8 cellular contexts compared by ENCODE assay signal in the genomic region with DNA sequence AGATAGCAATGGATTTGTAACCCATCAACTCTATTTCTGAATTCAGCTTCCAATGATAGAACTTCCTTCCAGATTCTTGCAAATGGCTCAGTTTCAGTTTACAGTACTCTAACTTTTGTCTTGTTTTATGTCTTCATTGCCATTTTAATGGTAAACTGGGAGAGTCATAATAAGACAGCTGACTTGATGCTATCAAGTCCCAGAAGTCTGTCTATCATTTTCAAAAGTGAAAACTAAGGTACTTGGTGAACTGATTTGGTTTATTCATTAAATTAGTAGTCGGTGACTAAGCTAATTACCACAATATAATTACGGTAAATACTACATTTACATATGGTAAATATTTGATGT. TPM values are rescaled to one million over a fixed set of nuclear protein-coding genes. Genes with fewer than 3 reads are reported as not detected.
A peak's percentile ranks its signal among the peaks of the same experiment; 100 is the strongest.
DNase-seq lines count a peak whose midpoint lies in the region; ATAC-seq and TF ChIP-seq lines count a peak whose summit lies in the region.

No MANE protein-coding gene starts in this region.

- no peak for TF ChIP-seq CTCF in CD4-positive, alpha-beta T cell (IDR thresholded peaks at IDR 0.05)
- no peak for TF ChIP-seq CTCF in fibroblast of mammary gland (conservative IDR thresholded peaks at IDR 0.05; ENCODE audit: control insufficient read depth, insufficient read depth, low read depth, low read length)

- H3K27me3 Mint-ChIP-seq in CD4-positive, alpha-beta T cell, result no peaks in the 10 kb centered on the region

- peak overlapping the region; percentile 62 for H3K27ac Mint-ChIP-seq in CD4-positive, alpha-beta T cell

- H3K36me3 ChIP-seq in KOPT-K1 (ENCODE audit: insufficient read depth, low read length), result no peaks in the 10 kb centered on the region

- CTCF ChIA-PET in CD4-positive, alpha-beta T cell (lab: Charles Lee), result interaction anchor here (0.6 to 3.9 kb wide), 3 partner anchors 60 to 347 kb away, joined by 3 to 74 read pairs (median 11); no protein-coding TSS in a partner anchor

- H3K4me1 Mint-ChIP-seq in CD4-positive, alpha-beta T cell (ENCODE audit: low read depth), result peaks cover 45% of the 10 kb centered on the region

- no peaks in the 10 kb centered on the region for H3K36me3 Mint-ChIP-seq in CD4-positive, alpha-beta T cell (ENCODE audit: low read depth)

- intact Hi-C loops in CD4-positive, alpha-beta T cell (cut with DNase I, micrococcal nuclease), result loop anchor here in 1 of 2 experiments (5.0 kb wide), 1 partner anchor 61 kb away; no protein-coding TSS in a partner anchor

- POLR2A ChIA-PET in CD4-positive, alpha-beta T cell (lab: Charles Lee), result interaction anchor here (0.7 to 3.8 kb wide), 5 partner anchors 60 to 493 kb away, joined by 3 to 38 read pairs (median 6); no protein-coding TSS in a partner anchor

- H3K4me3 Mint-ChIP-seq in CD4-positive, alpha-beta T cell, result peak overlapping the region; percentile 13

- H3K4me3 ChIP-seq in fibroblast of mammary gland (ENCODE audit: control insufficient read depth, low read depth, low read length), result peak overlapping the region; percentile 55

- ATAC-seq in CD4-positive, alpha-beta T cell (ENCODE audit: poor library complexity), result no peak
- ATAC-seq in GM21447 (IDR thresholded peaks at IDR 0.05; ENCODE audit: unreplicated experiment), result peak; percentile 43

- H3K9me3 Mint-ChIP-seq in CD4-positive, alpha-beta T cell, result no peaks in the 10 kb centered on the region

- no peak overlapping the region for H3K27ac ChIP-seq in CD4-positive, alpha-beta T cell (ENCODE audit: low read depth, low read length)
- H3K27ac ChIP-seq in KOPT-K1 (ENCODE audit: low read depth, low read length, poor library complexity, severe bottlenecking), result peak overlapping the region; percentile 83

- no peaks in the 10 kb centered on the region for H3K9me3 ChIP-seq in CD4-positive, alpha-beta T cell (ENCODE audit: control insufficient read depth, low read length)
- H3K9me3 ChIP-seq in KOPT-K1 (ENCODE audit: insufficient read depth, low read length, poor library complexity, severe bottlenecking), result no peaks in the 10 kb centered on the region

- no peak for DNase-seq in CD4-positive, alpha-beta T cell
- DNase-seq in fibroblast of mammary gland (ENCODE audit: low read depth) (no peak), NCI-H446 (lab: John Stamatoyannopoulos, UW) (no peak), HuH-7 (ENCODE audit: low spot score) (no peak), NCI-H1048 (lab: John Stamatoyannopoulos, UW) (no peak), activated gamma-delta T cell (lab: John Stamatoyannopoulos, UW) (no peak)

- no peaks in the 10 kb centered on the region for H3K27me3 ChIP-seq in CD4-positive, alpha-beta T cell (ENCODE audit: control insufficient read depth, insufficient read depth, low read length)

RNA-seq across cellular contexts. Expression of a gene that starts 25.0 kb away (rescaled TPM):
- 1 to 10 TPM; 3.7 to 3.9 TPM for total RNA-seq in CD4-positive, alpha-beta T cell
